Comparison of ENCODE assay signal across 9 cellular contexts in genomic region chr5:86885011-86885410, GRCh38.
"Had no signal": no experiment of that assay in that cellular context is flagged by ENCODE, and none has a peak within 500 bp of the region (broad histone marks: within the 10 kb centered on the region; RNA-seq: fewer than 3 reads in every experiment).

No MANE protein-coding gene starts in this region.

- H3K27ac ChIP-seq: GM23248 had no signal

- H2AFZ ChIP-seq: GM23248, GM23338 had no signal

- H3K9me3 ChIP-seq: HAP-1 had no signal

- ATAC-seq: GM23338, HCT116 had no signal

- H3K36me3 ChIP-seq: HAP-1 had no signal

- H3K4me3 Mint-ChIP-seq: GM23338, H9, HFFc6 had no signal

- H3K4me2 ChIP-seq: GM23338 had no signal

- H3K4me3 ChIP-seq: GM23248, GM23338, HAP-1 had no signal

- H3K4me1 ChIP-seq: HAP-1 had no signal

- H3K27ac Mint-ChIP-seq: GM23338, H9, HFFc6 had no signal

- H3K9me3 Mint-ChIP-seq: GM23338, H9, HFFc6 had no signal

- DNase-seq: GM23248, GOT3, H7, H9, HCEC 1CT, HFFc6 had no signal

- H3K9ac ChIP-seq: GM23248 had no signal
